ENCODE assay signal across 1 cellular context in genomic region chr2:176554107-176555048, GRCh38.
TF ChIP-seq lines count a peak whose summit lies in the region.

No MANE protein-coding gene starts in this region.

TF ChIP-seq in HEK293, 187 proteins besides CTCF, POLR2A, EP300 and RAD21 (continued from another document and continues in another):
- TF ChIP-seq ZNF707 (tag by site-specific recombination; IDR thresholded peaks at IDR 0.05) (no peak), KLF8 (tag by site-specific recombination; IDR thresholded peaks at IDR 0.05) (peak; percentile 31; the same call in 1 of the 2 replicates), MEIS1 (CRISPR knock-in tag; IDR thresholded peaks at IDR 0.05; ENCODE audit: borderline replicate concordance) (no peak), ZIC2 (tag by site-specific recombination; IDR thresholded peaks at IDR 0.05) (no peak), ZNF558 (tag by site-specific recombination; IDR thresholded peaks at IDR 0.05) (no peak; the same call in 1 of the 2 replicates), GLI4 (tag by site-specific recombination; IDR thresholded peaks at IDR 0.05) (no peak), ZSCAN5A (tag by site-specific recombination; IDR thresholded peaks at IDR 0.05) (no peak), PBX3 (CRISPR knock-in tag; IDR thresholded peaks at IDR 0.05) (no peak), ZFHX2 (tag by site-specific recombination; conservative IDR thresholded peaks at IDR 0.05) (peak; percentile 89), ZNF350 (tag by site-specific recombination; IDR thresholded peaks at IDR 0.05) (no peak), ZNF10 (tag by site-specific recombination; IDR thresholded peaks at IDR 0.05) (no peak), ZNF580 (tag by site-specific recombination; IDR thresholded peaks at IDR 0.05) (no peak; the same call in 1 of the 2 replicates), ZNF354C (tag by site-specific recombination; IDR thresholded peaks at IDR 0.05; ENCODE audit: borderline replicate concordance, low read depth) (no peak), ZNF654 (tag by site-specific recombination; IDR thresholded peaks at IDR 0.05; ENCODE audit: low read depth) (peak; percentile 97), GLIS2 (tag by site-specific recombination; IDR thresholded peaks at IDR 0.05) (no peak), ZNF202 (tag by site-specific recombination; IDR thresholded peaks at IDR 0.05; ENCODE audit: borderline replicate concordance) (no peak), ZNF37A (tag by site-specific recombination; IDR thresholded peaks at IDR 0.05) (no peak), ZSCAN18 (tag by site-specific recombination; IDR thresholded peaks at IDR 0.05) (no peak), ZNF664 (tag by site-specific recombination; IDR thresholded peaks at IDR 0.05) (no peak), ZNF223 (tag by site-specific recombination; IDR thresholded peaks at IDR 0.05) (no peak), KLF7 (tag by site-specific recombination; IDR thresholded peaks at IDR 0.05; ENCODE audit: borderline replicate concordance) (no peak), ZNF544 (tag by site-specific recombination; IDR thresholded peaks at IDR 0.05) (no peak), PRDM10 (tag by site-specific recombination; IDR thresholded peaks at IDR 0.05) (0 out of 2 replicates have a peak, but pooled peaks have one; percentile 20), ZNF768 (tag by site-specific recombination; IDR thresholded peaks at IDR 0.05) (no peak), REST (tag by site-specific recombination; IDR thresholded peaks at IDR 0.05) (no peak), ZNF362 (tag by site-specific recombination; IDR thresholded peaks at IDR 0.05) (0 out of 2 replicates have a peak, but pooled peaks have one; percentile 14), ZNF19 (tag by site-specific recombination; IDR thresholded peaks at IDR 0.05; ENCODE audit: low read depth) (no peak), ATF2 (tag by site-specific recombination; IDR thresholded peaks at IDR 0.05; ENCODE audit: low read depth) (no peak), ZNF488 (tag by site-specific recombination; IDR thresholded peaks at IDR 0.05) (no peak), ZNF148 (tag by site-specific recombination; IDR thresholded peaks at IDR 0.05; ENCODE audit: borderline replicate concordance) (no peak), ZNF335 (tag by site-specific recombination; conservative IDR thresholded peaks at IDR 0.05) (peak; percentile 95), KLF17 (tag by site-specific recombination; IDR thresholded peaks at IDR 0.05) (no peak), ZNF248 (tag by site-specific recombination; IDR thresholded peaks at IDR 0.05) (no peak), ZFP3 (tag by site-specific recombination; IDR thresholded peaks at IDR 0.05; ENCODE audit: low read depth) (no peak), ZBTB48 (tag by site-specific recombination; IDR thresholded peaks at IDR 0.05) (peak; percentile 79), WT1 (tag by site-specific recombination; IDR thresholded peaks at IDR 0.05) (0 out of 2 replicates have a peak, but pooled peaks have one; percentile 34), ZNF112 (tag by site-specific recombination; IDR thresholded peaks at IDR 0.05) (no peak), RBAK (tag by site-specific recombination; IDR thresholded peaks at IDR 0.05) (no peak), ZNF2 (tag by site-specific recombination; IDR thresholded peaks at IDR 0.05) (peak; percentile 88), ZNF670 (tag by site-specific recombination; IDR thresholded peaks at IDR 0.05; ENCODE audit: low read depth) (no peak), ZNF24 (tag by site-specific recombination; IDR thresholded peaks at IDR 0.05) (no peak), BCL11A (tag by site-specific recombination; IDR thresholded peaks at IDR 0.05; ENCODE audit: low read depth) (no peak), ZNF341 (tag by site-specific recombination; IDR thresholded peaks at IDR 0.05; ENCODE audit: low read depth) (no peak; the same call in none of the 2 replicates), ZNF155 (tag by site-specific recombination; IDR thresholded peaks at IDR 0.05) (no peak), ZEB2 (tag by site-specific recombination; IDR thresholded peaks at IDR 0.05) (peak; percentile 35; the same call in 1 of the 2 replicates)
